20 cellular contexts compared by ENCODE assay signal in the genomic region with DNA sequence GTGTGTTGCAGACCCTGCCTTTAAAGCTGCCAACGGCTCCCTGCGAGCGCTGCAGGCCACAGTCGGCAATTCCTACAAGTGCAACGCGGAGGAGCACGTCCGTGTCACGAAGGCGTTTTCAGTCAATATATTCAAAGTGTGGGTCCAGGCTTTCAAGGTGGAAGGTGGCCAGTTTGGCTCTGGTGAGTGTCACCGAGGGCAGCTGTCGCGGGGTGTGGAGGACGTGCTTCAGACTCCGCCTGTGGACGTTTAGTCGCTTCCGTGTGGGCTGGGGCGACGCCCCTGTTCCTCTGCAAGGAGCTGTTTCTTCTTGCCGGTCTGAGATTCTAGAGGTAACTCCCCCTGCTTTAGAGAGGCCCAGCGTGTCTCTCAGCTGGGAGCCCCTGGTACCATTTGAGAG.
"Had no signal": no experiment of that assay in that cellular context is flagged by ENCODE, and none has a peak within 500 bp of the region (broad histone marks: within the 10 kb centered on the region; RNA-seq: fewer than 3 reads in every experiment).

No MANE protein-coding gene starts in this region.

- H3K27me3 ChIP-seq: esophagus muscularis mucosa, gastrocnemius medialis, neutrophil, stomach, transverse colon had no signal

- H3K27me3 Mint-ChIP-seq: naive B cell had no signal

- H3K4me3 Mint-ChIP-seq: naive B cell had no signal

- H3K27ac ChIP-seq: coronary artery, epithelial cell of prostate, esophagus muscularis mucosa, gastrocnemius medialis, left ventricle myocardium inferior, lower lobe of right lung, neutrophil, stomach, thoracic aorta, transverse colon had no signal

- ATAC-seq: gastrocnemius medialis, right cardiac atrium had no signal

- DNase-seq: effector CD8-positive, alpha-beta T cell; gastrocnemius medialis; islet precursor cell; left ventricle myocardium inferior; mesenchymal stem cell; naive B cell; posterior cingulate gyrus; small intestine; stimulated activated CD4-positive, alpha-beta T cell treated with anti-CD3 and anti-CD28 coated beads, Interleukin-12 subunit alpha, Interleukin-12 subunit beta, amount 100 ng/mL, for 4 hours; stimulated activated naive CD4-positive, alpha-beta T cell; stomach; substantia nigra; transverse colon had no signal

- H3K9me3 ChIP-seq: esophagus muscularis mucosa, gastrocnemius medialis, left ventricle myocardium inferior, lower lobe of right lung, neutrophil, stomach, thoracic aorta, transverse colon had no signal

- H3K4me1 ChIP-seq: gastrocnemius medialis, left ventricle myocardium inferior, lower lobe of right lung, stomach, transverse colon had no signal

- H3K27ac Mint-ChIP-seq: naive B cell had no signal
